1 cellular context compared by ENCODE assay signal in the genomic region with DNA sequence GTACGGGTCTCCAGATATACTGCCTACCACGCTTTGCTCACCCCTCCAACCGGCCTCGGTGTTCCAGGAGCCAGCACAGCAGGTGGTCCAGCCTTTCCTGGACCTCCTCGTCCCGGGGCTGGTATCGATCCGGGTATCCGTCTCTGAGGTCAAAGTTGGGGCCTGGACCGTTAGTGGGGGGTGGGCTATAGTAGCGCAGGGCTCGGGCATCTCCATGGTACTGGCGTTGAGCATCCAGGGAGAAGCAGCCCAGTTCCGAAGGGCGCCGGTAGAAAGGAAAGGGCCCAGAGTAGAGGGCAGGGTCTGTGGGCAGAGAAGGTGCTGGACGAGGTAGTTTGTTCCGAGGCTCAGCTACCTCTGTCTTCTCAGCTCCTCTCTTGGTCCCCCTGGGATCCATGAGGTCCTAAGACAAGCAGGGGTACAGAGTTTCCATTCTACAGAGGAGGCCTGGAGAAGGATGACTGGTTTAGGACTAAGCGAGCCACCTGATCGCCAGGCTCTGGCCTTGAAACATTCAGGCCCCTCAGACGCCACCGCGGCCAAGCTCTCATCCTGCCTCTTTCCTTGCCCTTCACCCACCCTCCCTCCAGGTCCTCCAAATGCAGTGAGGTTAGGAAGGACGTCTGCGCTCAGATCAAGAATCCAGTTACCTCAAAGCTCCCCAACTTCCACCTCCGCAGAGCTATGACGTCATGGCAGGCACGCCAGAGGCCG.
TF ChIP-seq lines count a peak whose summit lies in the region.

No MANE protein-coding gene starts in this region.

TF ChIP-seq in HepG2, 621 proteins besides CTCF, POLR2A, EP300 and RAD21 (continued from another document and continues in another):
- TF ChIP-seq BCLAF1 (IDR thresholded peaks at IDR 0.05) = no peak
- no peak for TF ChIP-seq TBX3 (IDR thresholded peaks at IDR 0.05; ENCODE audit: borderline replicate concordance)
- no peak for TF ChIP-seq ATF1 (CRISPR knock-in tag; IDR thresholded peaks at IDR 0.05)
- no peak for TF ChIP-seq RELA (CRISPR knock-in tag; IDR thresholded peaks at IDR 0.05)
- TF ChIP-seq ARID4A (CRISPR knock-in tag; IDR thresholded peaks at IDR 0.05; ENCODE audit: borderline replicate concordance) = no peak; the same call in 1 of the 2 replicates
- TF ChIP-seq ZNF841 (CRISPR knock-in tag; IDR thresholded peaks at IDR 0.05; ENCODE audit: borderline replicate concordance) = no peak
- no peak for TF ChIP-seq ZNF577 (CRISPR knock-in tag; IDR thresholded peaks at IDR 0.05; ENCODE audit: borderline replicate concordance, low read depth)
- no peak for TF ChIP-seq ZNF556 (CRISPR knock-in tag; IDR thresholded peaks at IDR 0.05; ENCODE audit: borderline replicate concordance)
- no peak for TF ChIP-seq ZNF414 (CRISPR knock-in tag; IDR thresholded peaks at IDR 0.05)
- no peak for TF ChIP-seq KLF6 (CRISPR knock-in tag; IDR thresholded peaks at IDR 0.05)
- no peak for TF ChIP-seq MXD4 (CRISPR knock-in tag; IDR thresholded peaks at IDR 0.05)
- TF ChIP-seq CHCHD3 (CRISPR knock-in tag; IDR thresholded peaks at IDR 0.05) = 0 out of 2 replicates have a peak, but pooled peaks have one; percentile 81
- TF ChIP-seq MYPOP (CRISPR knock-in tag; IDR thresholded peaks at IDR 0.05) = no peak
- 0 out of 2 replicates have a peak, but pooled peaks have one; percentile 62 for TF ChIP-seq ZNF468 (CRISPR knock-in tag; IDR thresholded peaks at IDR 0.05)
- TF ChIP-seq CC2D1A (CRISPR knock-in tag; IDR thresholded peaks at IDR 0.05) = no peak
- no peak for TF ChIP-seq FOXP4 (CRISPR knock-in tag; IDR thresholded peaks at IDR 0.05)
- TF ChIP-seq NCOA1 (CRISPR knock-in tag; IDR thresholded peaks at IDR 0.05) = no peak; the same call in 1 of the 2 replicates
- 0 out of 2 replicates have a peak, but pooled peaks have one; percentile 26 for TF ChIP-seq ONECUT2 (CRISPR knock-in tag; IDR thresholded peaks at IDR 0.05)
- TF ChIP-seq, protein P1, sequence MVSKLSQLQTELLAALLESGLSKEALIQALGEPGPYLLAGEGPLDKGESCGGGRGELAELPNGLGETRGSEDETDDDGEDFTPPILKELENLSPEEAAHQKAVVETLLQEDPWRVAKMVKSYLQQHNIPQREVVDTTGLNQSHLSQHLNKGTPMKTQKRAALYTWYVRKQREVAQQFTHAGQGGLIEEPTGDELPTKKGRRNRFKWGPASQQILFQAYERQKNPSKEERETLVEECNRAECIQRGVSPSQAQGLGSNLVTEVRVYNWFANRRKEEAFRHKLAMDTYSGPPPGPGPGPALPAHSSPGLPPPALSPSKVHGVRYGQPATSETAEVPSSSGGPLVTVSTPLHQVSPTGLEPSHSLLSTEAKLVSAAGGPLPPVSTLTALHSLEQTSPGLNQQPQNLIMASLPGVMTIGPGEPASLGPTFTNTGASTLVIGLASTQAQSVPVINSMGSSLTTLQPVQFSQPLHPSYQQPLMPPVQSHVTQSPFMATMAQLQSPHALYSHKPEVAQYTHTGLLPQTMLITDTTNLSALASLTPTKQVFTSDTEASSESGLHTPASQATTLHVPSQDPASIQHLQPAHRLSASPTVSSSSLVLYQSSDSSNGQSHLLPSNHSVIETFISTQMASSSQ (IDR thresholded peaks at IDR 0.05; ENCODE audit: low read depth) = no peak
- TF ChIP-seq, protein P1 (CRISPR knock-in tag; IDR thresholded peaks at IDR 0.05; ENCODE audit: borderline replicate concordance) = no peak
- TF ChIP-seq, protein P2, sequence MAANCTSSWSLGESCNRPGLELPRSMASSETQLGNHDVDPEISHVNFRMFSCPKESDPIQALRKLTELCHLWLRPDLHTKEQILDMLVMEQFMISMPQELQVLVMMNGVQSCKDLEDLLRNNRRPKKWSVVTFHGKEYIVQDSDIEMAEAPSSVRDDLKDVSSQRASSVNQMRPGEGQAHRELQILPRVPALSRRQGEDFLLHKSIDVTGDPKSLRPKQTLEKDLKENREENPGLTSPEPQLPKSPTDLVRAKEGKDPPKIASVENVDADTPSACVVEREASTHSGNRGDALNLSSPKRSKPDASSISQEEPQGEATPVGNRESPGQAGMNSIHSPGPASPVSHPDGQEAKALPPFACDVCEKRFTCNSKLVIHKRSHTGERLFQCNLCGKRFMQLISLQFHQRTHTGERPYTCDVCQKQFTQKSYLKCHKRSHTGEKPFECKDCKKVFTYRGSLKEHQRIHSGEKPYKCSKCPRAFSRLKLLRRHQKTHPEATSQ (CRISPR knock-in tag; IDR thresholded peaks at IDR 0.05; ENCODE audit: borderline replicate concordance) = no peak
- TF ChIP-seq, protein P3, sequence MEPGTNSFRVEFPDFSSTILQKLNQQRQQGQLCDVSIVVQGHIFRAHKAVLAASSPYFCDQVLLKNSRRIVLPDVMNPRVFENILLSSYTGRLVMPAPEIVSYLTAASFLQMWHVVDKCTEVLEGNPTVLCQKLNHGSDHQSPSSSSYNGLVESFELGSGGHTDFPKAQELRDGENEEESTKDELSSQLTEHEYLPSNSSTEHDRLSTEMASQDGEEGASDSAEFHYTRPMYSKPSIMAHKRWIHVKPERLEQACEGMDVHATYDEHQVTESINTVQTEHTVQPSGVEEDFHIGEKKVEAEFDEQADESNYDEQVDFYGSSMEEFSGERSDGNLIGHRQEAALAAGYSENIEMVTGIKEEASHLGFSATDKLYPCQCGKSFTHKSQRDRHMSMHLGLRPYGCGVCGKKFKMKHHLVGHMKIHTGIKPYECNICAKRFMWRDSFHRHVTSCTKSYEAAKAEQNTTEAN (CRISPR knock-in tag; conservative IDR thresholded peaks at IDR 0.05) = no peak
- TF ChIP-seq, protein P4, sequence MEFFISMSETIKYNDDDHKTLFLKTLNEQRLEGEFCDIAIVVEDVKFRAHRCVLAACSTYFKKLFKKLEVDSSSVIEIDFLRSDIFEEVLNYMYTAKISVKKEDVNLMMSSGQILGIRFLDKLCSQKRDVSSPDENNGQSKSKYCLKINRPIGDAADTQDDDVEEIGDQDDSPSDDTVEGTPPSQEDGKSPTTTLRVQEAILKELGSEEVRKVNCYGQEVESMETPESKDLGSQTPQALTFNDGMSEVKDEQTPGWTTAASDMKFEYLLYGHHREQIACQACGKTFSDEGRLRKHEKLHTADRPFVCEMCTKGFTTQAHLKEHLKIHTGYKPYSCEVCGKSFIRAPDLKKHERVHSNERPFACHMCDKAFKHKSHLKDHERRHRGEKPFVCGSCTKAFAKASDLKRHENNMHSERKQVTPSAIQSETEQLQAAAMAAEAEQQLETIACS (CRISPR knock-in tag; IDR thresholded peaks at IDR 0.05) = no peak
- no peak for TF ChIP-seq ZEB1 (IDR thresholded peaks at IDR 0.05; ENCODE audit: insufficient replicate concordance, low read depth)
- TF ChIP-seq TSC22D2 (CRISPR knock-in tag; IDR thresholded peaks at IDR 0.05; ENCODE audit: borderline replicate concordance) = 0 out of 2 replicates have a peak, but pooled peaks have one; percentile 20
- TF ChIP-seq, protein P5, sequence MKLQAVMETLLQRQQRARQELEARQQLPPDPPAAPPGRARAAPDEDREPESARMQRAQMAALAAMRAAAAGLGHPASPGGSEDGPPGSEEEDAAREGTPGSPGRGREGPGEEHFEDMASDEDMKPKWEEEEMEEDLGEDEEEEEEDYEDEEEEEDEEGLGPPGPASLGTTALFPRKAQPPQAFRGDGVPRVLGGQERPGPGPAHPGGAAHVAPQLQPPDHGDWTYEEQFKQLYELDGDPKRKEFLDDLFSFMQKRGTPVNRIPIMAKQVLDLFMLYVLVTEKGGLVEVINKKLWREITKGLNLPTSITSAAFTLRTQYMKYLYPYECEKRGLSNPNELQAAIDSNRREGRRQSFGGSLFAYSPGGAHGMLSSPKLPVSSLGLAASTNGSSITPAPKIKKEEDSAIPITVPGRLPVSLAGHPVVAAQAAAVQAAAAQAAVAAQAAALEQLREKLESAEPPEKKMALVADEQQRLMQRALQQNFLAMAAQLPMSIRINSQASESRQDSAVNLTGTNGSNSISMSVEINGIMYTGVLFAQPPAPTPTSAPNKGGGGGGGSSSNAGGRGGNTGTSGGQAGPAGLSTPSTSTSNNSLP (IDR thresholded peaks at IDR 0.05; ENCODE audit: low read depth, low read length) = no peak
- no peak for TF ChIP-seq ZSCAN22 (CRISPR knock-in tag; IDR thresholded peaks at IDR 0.05)
- no peak for TF ChIP-seq SRF (IDR thresholded peaks at IDR 0.05; ENCODE audit: low read depth, low read length)
